ENCODE assay signal across 8 cellular contexts in genomic region chr14:34629657-34630529, GRCh38. TPM values are rescaled to one million over a fixed set of nuclear protein-coding genes. Genes with fewer than 3 reads are reported as not detected.
A peak's percentile ranks its signal among the peaks of the same experiment; 100 is the strongest.
DNase-seq lines count a peak whose midpoint lies in the region; ATAC-seq and TF ChIP-seq lines count a peak whose summit lies in the region.

SNX6 (minus strand) TSS chr14:34630148; CDS start chr14:34630116, 32 bp downstream.

- peak within 1 kb of the TSS; percentile 98 for H3K27ac Mint-ChIP-seq in activated CD4-positive, alpha-beta T cell treated with anti-CD3 and anti-CD28 coated beads for 36 hours

- peaks cover 16% of the 10 kb centered on the region for H3K36me3 Mint-ChIP-seq in activated CD4-positive, alpha-beta T cell treated with anti-CD3 and anti-CD28 coated beads for 36 hours (ENCODE audit: low read depth)

- no peak for TF ChIP-seq CTCF in choroid plexus epithelial cell (conservative IDR thresholded peaks at IDR 0.05; ENCODE audit: low read depth, low read length)

- POLR2A ChIA-PET in activated CD4-positive, alpha-beta T cell treated with anti-CD3 and anti-CD28 coated beads for 36 hours (lab: Charles Lee), result interaction anchor here (1.0 kb wide), 1 partner anchor 62 kb away, joined by 4 read pairs; no protein-coding TSS in a partner anchor

- peak within 1 kb of the TSS; percentile 78 for H3K4me3 ChIP-seq in choroid plexus epithelial cell (ENCODE audit: low read depth, low read length)

- H3K27me3 Mint-ChIP-seq in activated CD4-positive, alpha-beta T cell treated with anti-CD3 and anti-CD28 coated beads for 36 hours, result no peaks in the 10 kb centered on the region

- H3K4me1 Mint-ChIP-seq in activated CD4-positive, alpha-beta T cell treated with anti-CD3 and anti-CD28 coated beads for 36 hours, result peaks cover 25% of the 10 kb centered on the region

- peak within 1 kb of the TSS; percentile 97 for H3K4me3 Mint-ChIP-seq in activated CD4-positive, alpha-beta T cell treated with anti-CD3 and anti-CD28 coated beads for 36 hours

- H3K9me3 Mint-ChIP-seq in activated CD4-positive, alpha-beta T cell treated with anti-CD3 and anti-CD28 coated beads for 36 hours (ENCODE audit: low read depth), result no peaks in the 10 kb centered on the region

- ATAC-seq in GM18858 (IDR thresholded peaks at IDR 0.05; ENCODE audit: unreplicated experiment), result peak; percentile 84
- peak; percentile 93 for ATAC-seq in HG03066 (IDR thresholded peaks at IDR 0.05; ENCODE audit: low read depth, unreplicated experiment)
- peak; percentile 98 for ATAC-seq in activated CD4-positive, alpha-beta T cell treated with anti-CD3 and anti-CD28 coated beads for 36 hours

- DNase-seq in AG08395 (ENCODE audit: low spot score) (peak; percentile 99), NCI-H2196 treated with DMSO at 0.1 percent for 48 hours (lab: John Stamatoyannopoulos, UW; ENCODE audit: unreplicated experiment) (peak; percentile 56), choroid plexus epithelial cell (ENCODE audit: low read depth) (peak; percentile 79), kidney glomerular epithelial cell (lab: John Stamatoyannopoulos, UW) (peak; percentile 68)
- peak; percentile 93 for DNase-seq in activated CD4-positive, alpha-beta T cell treated with anti-CD3 and anti-CD28 coated beads for 36 hours
- DNase-seq in stimulated activated CD4-positive, alpha-beta T cell treated with anti-CD3 and anti-CD28 coated beads, Interleukin-1b, Interleukin-23, amount 100 ng/mL, for 1 hour (ENCODE audit: low read depth in 2 of 2), result peak; percentile 51 to 70

- CTCF ChIA-PET in activated CD4-positive, alpha-beta T cell treated with anti-CD3 and anti-CD28 coated beads for 36 hours (lab: Charles Lee), result interaction anchor here (0.7 to 0.8 kb wide), 2 partner anchors 18 to 150 kb away, joined by 3 to 4 read pairs; no protein-coding TSS in a partner anchor

- intact Hi-C loops in activated CD4-positive, alpha-beta T cell treated with anti-CD3 and anti-CD28 coated beads for 36 hours (cut with DNase I, micrococcal nuclease), result loop anchor here (1.0 to 5.0 kb wide), 8 partner anchors 82 to 792 kb away; partner anchors contain the start of genes CFL2 (in 2 of the 2), FAM177A1 (in 1 of the 2), PRORP (in 1 of the 2) and SPTSSA (in 1 of the 2)

RNA-seq across cellular contexts. Expression of gene SNX6, which starts in this region (rescaled TPM):
- total RNA-seq in activated CD4-positive, alpha-beta T cell treated with anti-CD3 and anti-CD28 coated beads for 36 hours, result 10 to 100 TPM; 77.3 to 78.7 TPM

Comparison
In these comparisons a context has a peak if more than half of its experiments do, and no peak if none do; other contexts are left out.
1. Peak in every context shown above with its lines: DNase-seq, ATAC-seq and H3K4me3 ChIP-seq.